In genomic region chr3:129257609-129258008, GRCh38 we compare ENCODE assay signal across 21 cellular contexts.
"Had no signal": no experiment of that assay in that cellular context is flagged by ENCODE, and none has a peak within 500 bp of the region (broad histone marks: within the 10 kb centered on the region; RNA-seq: fewer than 3 reads in every experiment).

No MANE protein-coding gene starts in this region.

- H3K4me3 Mint-ChIP-seq: activated CD4-positive, alpha-beta memory T cell treated with anti-CD3 and anti-CD28 coated beads for 36 hours; activated CD4-positive, alpha-beta T cell treated with anti-CD3 and anti-CD28 coated beads for 36 hours; activated CD8-positive, alpha-beta memory T cell treated with anti-CD3 and anti-CD28 coated beads, Interleukin-2, amount 10 ng/mL, durations not matched to agents 7 days and 5 days; neural crest cell; stimulated activated naive B cell treated with anti-CD40 and anti-IgM and Interleukin-4, amounts not matched to agents 10 μg/mL and 1 μg/mL and 100 μg/mL, for 72 hours; T-helper 2 cell treated with Interferon-gamma antibody and Interleukin-4, amounts not matched to agents 5 μg/mL and 100 μg/mL, for 36 hours had no signal

- H3K9me3 Mint-ChIP-seq: activated CD4-positive, alpha-beta memory T cell treated with anti-CD3 and anti-CD28 coated beads for 36 hours; activated T-helper 2 cell treated with anti-CD3 and anti-CD28 coated beads, Interferon-gamma antibody, Interleukin-2, Interleukin-4, amounts not matched to agents 10 μg/mL and 5 μg/mL and 100 μg/mL, durations not matched to agents 14 hours and 24 hours and 36 hours; neural crest cell; stimulated activated naive B cell treated with anti-CD40 and anti-IgM and Interleukin-4, amounts not matched to agents 10 μg/mL and 1 μg/mL and 100 μg/mL, for 72 hours; T-helper 2 cell treated with Interferon-gamma antibody and Interleukin-4, amounts not matched to agents 5 μg/mL and 100 μg/mL, for 36 hours had no signal

- FAIRE-seq: endometrium, frontal cortex, TTC549 had no signal

- H3K27ac ChIP-seq: body of pancreas, coronary artery, psoas muscle, sigmoid colon, upper lobe of right lung had no signal

- H3K9me3 ChIP-seq: body of pancreas, psoas muscle, sigmoid colon, upper lobe of right lung had no signal

- ATAC-seq: activated CD4-positive, alpha-beta T cell treated with anti-CD3 and anti-CD28 coated beads for 36 hours; activated CD8-positive, alpha-beta memory T cell treated with anti-CD3 and anti-CD28 coated beads, Interleukin-2, amount 10 ng/mL, durations not matched to agents 7 days and 5 days; body of pancreas; left colon; psoas muscle; stimulated activated naive B cell treated with anti-CD40 and anti-IgM and Interleukin-4, amounts not matched to agents 10 μg/mL and 1 μg/mL and 100 μg/mL, for 72 hours; upper lobe of right lung had no signal

- H3K4me1 ChIP-seq: body of pancreas, psoas muscle, sigmoid colon, upper lobe of right lung had no signal

- DNase-seq: activated CD4-positive, alpha-beta memory T cell treated with anti-CD3 and anti-CD28 coated beads for 36 hours; activated CD4-positive, alpha-beta T cell treated with anti-CD3 and anti-CD28 coated beads for 36 hours; activated CD8-positive, alpha-beta memory T cell treated with anti-CD3 and anti-CD28 coated beads, Interleukin-2, amount 10 ng/mL, durations not matched to agents 7 days and 5 days; activated naive CD4-positive, alpha-beta T cell treated with Interleukin-2 at 50 U/mL for 16 hours; body of pancreas; central memory CD4-positive, alpha-beta T cell; hypothalamus; islet precursor cell; left colon; psoas muscle; sigmoid colon; stimulated activated CD4-positive, alpha-beta T cell treated with anti-CD3 and anti-CD28 coated beads, Interleukin-4, amount 100 ng/mL, for 4 hours; stimulated activated naive B cell treated with anti-CD40 and anti-IgM and Interleukin-4, amounts not matched to agents 10 μg/mL and 1 μg/mL and 100 μg/mL, for 72 hours had no signal

- H3K27me3 Mint-ChIP-seq: activated CD4-positive, alpha-beta memory T cell treated with anti-CD3 and anti-CD28 coated beads for 36 hours; activated CD4-positive, alpha-beta T cell treated with anti-CD3 and anti-CD28 coated beads for 36 hours; activated CD8-positive, alpha-beta memory T cell treated with anti-CD3 and anti-CD28 coated beads, Interleukin-2, amount 10 ng/mL, durations not matched to agents 7 days and 5 days; stimulated activated naive B cell treated with anti-CD40 and anti-IgM and Interleukin-4, amounts not matched to agents 10 μg/mL and 1 μg/mL and 100 μg/mL, for 72 hours had no signal

- H3K27ac Mint-ChIP-seq: activated CD4-positive, alpha-beta memory T cell treated with anti-CD3 and anti-CD28 coated beads for 36 hours; activated CD4-positive, alpha-beta T cell treated with anti-CD3 and anti-CD28 coated beads for 36 hours; activated CD8-positive, alpha-beta memory T cell treated with anti-CD3 and anti-CD28 coated beads, Interleukin-2, amount 10 ng/mL, durations not matched to agents 7 days and 5 days; activated T-helper 2 cell treated with anti-CD3 and anti-CD28 coated beads, Interferon-gamma antibody, Interleukin-2, Interleukin-4, amounts not matched to agents 10 μg/mL and 5 μg/mL and 100 μg/mL, durations not matched to agents 14 hours and 24 hours and 36 hours; stimulated activated naive B cell treated with anti-CD40 and anti-IgM and Interleukin-4, amounts not matched to agents 10 μg/mL and 1 μg/mL and 100 μg/mL, for 72 hours; T-helper 2 cell treated with Interferon-gamma antibody and Interleukin-4, amounts not matched to agents 5 μg/mL and 100 μg/mL, for 36 hours had no signal

- H3K4me3 ChIP-seq: body of pancreas, coronary artery, psoas muscle, sigmoid colon, upper lobe of right lung had no signal

- H3K4me1 Mint-ChIP-seq: activated CD4-positive, alpha-beta T cell treated with anti-CD3 and anti-CD28 coated beads for 36 hours; activated CD8-positive, alpha-beta memory T cell treated with anti-CD3 and anti-CD28 coated beads, Interleukin-2, amount 10 ng/mL, durations not matched to agents 7 days and 5 days; neural crest cell had no signal

- H3K27me3 ChIP-seq: body of pancreas, sigmoid colon, upper lobe of right lung had no signal
